ENCODE assay signal across 22 cellular contexts in the genomic region with DNA sequence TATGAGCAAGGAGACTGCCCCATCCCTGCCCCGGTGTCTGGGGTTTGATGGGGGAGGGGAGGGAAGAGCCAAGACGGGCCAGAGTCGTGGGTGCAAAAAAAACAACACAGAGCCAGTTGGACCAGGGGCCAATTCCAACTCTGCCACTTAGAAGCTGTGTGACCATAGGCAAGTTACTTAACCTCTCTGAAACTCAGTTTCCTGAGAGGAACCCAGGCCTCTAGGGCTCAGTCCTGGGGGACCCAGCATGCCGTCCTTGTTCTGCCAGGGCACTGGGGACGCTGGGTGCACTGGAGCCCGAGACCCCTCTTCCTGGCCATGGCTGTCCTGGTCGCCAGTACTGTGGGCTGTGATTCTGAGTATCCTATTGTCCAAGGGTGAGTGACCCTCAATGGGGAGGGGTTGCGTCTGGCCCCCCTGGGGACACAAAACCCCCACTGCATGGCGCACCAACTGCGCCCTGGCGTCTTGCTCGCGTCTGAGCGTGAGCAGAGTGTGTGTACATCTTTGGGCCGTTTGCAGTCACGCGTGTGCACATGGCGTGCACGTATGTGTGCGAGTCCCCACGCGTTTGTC. TPM values are rescaled to one million over a fixed set of nuclear protein-coding genes. Genes with fewer than 3 reads are reported as not detected.
A peak's percentile ranks its signal among the peaks of the same experiment; 100 is the strongest.
DNase-seq lines count a peak whose midpoint lies in the region; ATAC-seq, FAIRE-seq and TF ChIP-seq lines count a peak whose summit lies in the region.
"Had no signal": no experiment of that assay in that cellular context is flagged by ENCODE, and none has a peak within 500 bp of the region (broad histone marks: within the 10 kb centered on the region; RNA-seq: fewer than 3 reads in every experiment).

No MANE protein-coding gene starts in this region.

- no TSS peak for BruUV-seq in K562 (replicated peaks; lab: Mats Ljungman, UMichigan)

- H3K36me3 ChIP-seq in K562 (ENCODE audit: control insufficient read depth, insufficient read depth, low read length), result no peaks in the 10 kb centered on the region
- H3K36me3 ChIP-seq: esophagus squamous epithelium, Peyer's patch, spleen, tibial artery had no signal

- POLR2A ChIA-PET in K562 (lab: Yijun Ruan, JAX), result no interaction called here

- H3K27ac ChIP-seq in H9 (ENCODE audit: insufficient read length, low read depth, low read length), result no peak overlapping the region
- no peak overlapping the region for H3K27ac ChIP-seq in K562 (ENCODE audit: extremely low read depth, low read depth, low read length)
- H3K27ac ChIP-seq: body of pancreas, Peyer's patch, tibial artery had no signal

- H3K4me3 ChIP-seq in K562, result no peak overlapping the region
- H3K4me3 ChIP-seq: body of pancreas, tibial artery had no signal

- ATAC-seq in K562 (no peak), left lobe of liver (peak; percentile 12), sciatic nerve (peak; percentile 36)

- no peak overlapping the region for H2BK20ac ChIP-seq in H9 (ENCODE audit: low read depth, low read length, poor library complexity, severe bottlenecking)

- H4K5ac ChIP-seq in H9 (ENCODE audit: insufficient read length, low read depth, low read length), result no peak overlapping the region

- no peak for TF ChIP-seq EP300 in K562 (IDR thresholded peaks at IDR 0.05; ENCODE audit: low read length)

- no peak overlapping the region for H3K14ac ChIP-seq in H9 (ENCODE audit: insufficient read depth, low read length)

- no peak overlapping the region for H3T11ph ChIP-seq in H9 (ENCODE audit: low read length)

- H2BK120ac ChIP-seq in H9 (ENCODE audit: low read depth, low read length, poor library complexity, severe bottlenecking), result no peak overlapping the region

- no peak overlapping the region for H2AFZ ChIP-seq in H9 (ENCODE audit: low read length)
- H2AFZ ChIP-seq in K562 (ENCODE audit: low read depth, low read length), result no peak overlapping the region

- WGBS in H9 (ENCODE audit: extremely low coverage, insufficient read length, low lambda C conversion rate), result no CpG with 5 or more reads among the region's 22 CpGs
- WGBS in K562 (ENCODE audit: insufficient coverage, low coverage, missing lambda C conversion rate), result 13% methylated on average over 16 of the region's 22 CpGs

- no peaks in the 10 kb centered on the region for H3K9me1 ChIP-seq in K562 (ENCODE audit: control insufficient read depth, insufficient read depth, low read length)

- no peak overlapping the region for H3K56ac ChIP-seq in H9 (ENCODE audit: insufficient read length, low read depth, low read length)

- H3K79me1 ChIP-seq in H9 (ENCODE audit: insufficient read depth, low read depth, low read length, poor library complexity, severe bottlenecking), result no peaks in the 10 kb centered on the region

- no peak for TF ChIP-seq POLR2A in K562 (conservative IDR thresholded peaks at IDR 0.05)

- no peak overlapping the region for H2BK15ac ChIP-seq in H9 (ENCODE audit: low read depth, low read length)

- H3K23me2 ChIP-seq in H9 (ENCODE audit: insufficient read length, low read depth, low read length, poor library complexity, severe bottlenecking), result peaks cover 19% of the 10 kb centered on the region

- H3K4ac ChIP-seq in H9 (ENCODE audit: low read depth, low read length), result no peak overlapping the region

- H3K18ac ChIP-seq in H9 (ENCODE audit: insufficient read length, low read depth, low read length), result no peak overlapping the region

- H3K27me3 Mint-ChIP-seq in H9 (ENCODE audit: low read depth), result peaks cover 93% of the 10 kb centered on the region

- no peaks in the 10 kb centered on the region for H3K9me3 ChIP-seq in H9 (ENCODE audit: control insufficient read depth, low read depth, low read length)
- no peaks in the 10 kb centered on the region for H3K9me3 ChIP-seq in K562 (replicated peaks; ENCODE audit: control insufficient read depth, insufficient read depth, low read depth, low read length)
- H3K9me3 ChIP-seq: body of pancreas had no signal

- H4K91ac ChIP-seq in H9 (ENCODE audit: insufficient read length, low read depth, low read length), result no peak overlapping the region

- TF ChIP-seq RAD21 in K562 (CRISPR knock-in tag; conservative IDR thresholded peaks at IDR 0.05 in 1 of 2, IDR thresholded peaks at IDR 0.05 in 1 of 2), result no peak

- DNase-seq in H9, result no peak
- DNase-seq in K562 (ENCODE audit: extremely low read depth in 1 of 4, low spot score in 3 of 4), result no peak
- DNase-seq in left lobe of liver (ENCODE audit: low spot score), result no peak
- DNase-seq in sciatic nerve (ENCODE audit: low spot score), result no peak
- no peak for DNase-seq in NCI-H345 (lab: John Stamatoyannopoulos, UW)
- DNase-seq in ecto neural progenitor cell (ENCODE audit: low spot score), result no peak
- no peak for DNase-seq in NCI-H2029 treated with DMSO at 0.1 percent for 48 hours (lab: John Stamatoyannopoulos, UW)
- DNase-seq: activated CD4-positive, alpha-beta T cell treated with anti-CD3 and anti-CD28 coated beads, Interleukin-2, amount 50 U/mL, for 4 hours; activated naive CD4-positive, alpha-beta T cell treated with Interleukin-2 at 50 U/mL for 16 hours; esophagus squamous epithelium; Kasumi-1; NCI-H1105; NCI-H774; Peyer's patch had no signal

- in situ Hi-C loops in K562 (cut with MboI), result no loop called here

- H3K4me3 Mint-ChIP-seq in H9, result peak overlapping the region; percentile 41 to 80

- H3K36me3 Mint-ChIP-seq in H9 (ENCODE audit: insufficient read depth in 1 of 3, low read depth in 3 of 3), result no peaks in the 10 kb centered on the region; a peak in 1 of 7 replicates

- FAIRE-seq in K562 (lab: Jason Lieb, UNC), result no peak
- FAIRE-seq: H54 had no signal

- H3K23ac ChIP-seq in H9 (ENCODE audit: insufficient read length, low read depth, low read length), result no peak overlapping the region

- H3K27me3 ChIP-seq in H9 (ENCODE audit: insufficient read depth, low read length), result peaks cover 14% of the 10 kb centered on the region; the same call in 1 of the 2 replicates
- H3K27me3 ChIP-seq in K562 (ENCODE audit: control insufficient read depth in 2 of 2, insufficient read depth in 2 of 2, low read length in 2 of 2), result peaks cover 0 to 25% of the 10 kb centered on the region in 2 experiments; a peak in 3 of 5 replicates

- H2AK5ac ChIP-seq in H9 (ENCODE audit: insufficient read length, low read length), result no peak overlapping the region

- peaks cover 15 to 26% of the 10 kb centered on the region in 2 experiments for H3K4me1 Mint-ChIP-seq in H9

- H4K8ac ChIP-seq in H9 (replicated peaks; ENCODE audit: insufficient read length, low read depth, low read length), result no peak overlapping the region

- CTCF ChIA-PET in K562 (lab: Yijun Ruan, JAX; ENCODE audit: low intra/inter-chr PET ratio), result no interaction called here

- no peak overlapping the region for H3K9ac ChIP-seq in H9 (ENCODE audit: extremely low read depth, insufficient read length, low read length)
- H3K9ac ChIP-seq in K562 (ENCODE audit: insufficient read depth in 1 of 2, low read depth in 2 of 2, low read length in 2 of 2), result no peak overlapping the region

- H2BK12ac ChIP-seq in H9 (ENCODE audit: insufficient read length, low read depth, low read length), result no peak overlapping the region

- no peaks in the 10 kb centered on the region for H4K20me1 ChIP-seq in H9 (ENCODE audit: control insufficient read depth, insufficient read depth, insufficient read length)
- no peaks in the 10 kb centered on the region for H4K20me1 ChIP-seq in K562 (replicated peaks; ENCODE audit: control insufficient read depth, insufficient read depth, low read length)

- no peak overlapping the region for H3K27ac Mint-ChIP-seq in H9
- H3K27ac Mint-ChIP-seq: progenitor cell of endocrine pancreas had no signal

- TF ChIP-seq CTCF in H9 (conservative IDR thresholded peaks at IDR 0.05) (no peak), K562 (IDR thresholded peaks at IDR 0.05 in 2 of 3, conservative IDR thresholded peaks at IDR 0.05 in 1 of 3; ENCODE audit: insufficient read depth in 2 of 3, low read depth in 1 of 3, low read length in 3 of 3) (no peak)

- H3K79me2 ChIP-seq in H9 (ENCODE audit: insufficient read depth, low read length), result no peaks in the 10 kb centered on the region
- no peaks in the 10 kb centered on the region for H3K79me2 ChIP-seq in K562 (ENCODE audit: control insufficient read depth, insufficient read depth, low read length)

- H3K4me2 ChIP-seq in H9 (ENCODE audit: insufficient read depth, insufficient read length, low read length) (peak overlapping the region; percentile 72), K562 (ENCODE audit: insufficient read depth, low read length) (no peak overlapping the region)

- H3K9me3 Mint-ChIP-seq in H9, result peaks cover 3 to 6% of the 10 kb centered on the region in 2 experiments; a peak in 3 of 5 replicates

- no peak overlapping the region for H2BK5ac ChIP-seq in H9 (ENCODE audit: insufficient read length, low read length)

- intact Hi-C loops in K562 (cut with micrococcal nuclease) (no loop called here), sciatic nerve (cut with DNase I) (no loop called here)

- H3K4me1 ChIP-seq in H9 (ENCODE audit: insufficient read depth, low read length) (no peaks in the 10 kb centered on the region; the same call in 1 of the 2 replicates), K562 (replicated peaks in 1 of 2; ENCODE audit: control insufficient read depth in 2 of 2, insufficient read depth in 2 of 2, low read length in 2 of 2) (peaks cover 0 to 16% of the 10 kb centered on the region in 2 experiments; a peak in 2 of 5 replicates)

RNA-seq across cellular contexts. Expression of a gene that starts 24.6 kb away (rescaled TPM):
- total RNA-seq in H9 (2021) (not detected in 2 replicates), K562 (2014; rRNA removed) (not detected in 2 replicates), K562 (2014; rRNA removed; fragmentation: Illumina TruSeq; extraction: Trizol) (not detected in 2 replicates), K562 (2015; rRNA removed; fragmentation: Illumina TruSeq; extraction: Trizol) (not detected in 2 replicates), K562 (2021) (0.27 TPM in 1 of 2 replicates, not detected in the other), left lobe of liver (13.2 TPM), sciatic nerve (not detected)
- 0.37 and 0.69 TPM in 2 replicates for total RNA-seq in K562 (2011; cell fraction: chromatin; rRNA removed; ENCODE audit: low replicate concordance)
- 0.53 and 0.83 TPM in 2 replicates for total RNA-seq in K562 (2011; cell fraction: nucleolus; rRNA removed)
- 0.23 TPM in 1 of 2 replicates, not detected in the other for total RNA-seq in K562 (2011; cell fraction: nucleoplasm; rRNA removed)
- polyA plus RNA-seq in K562 (2011; rRNA removed) (0.18 and 0.62 TPM in 2 replicates), K562 (2014; fragmentation: Illumina TruSeq; extraction: Trizol) (not detected in 2 replicates), K562 (2014; fragmentation: Nextera tagmentation; extraction: Ambion mirVana) (under 1 TPM in 1 of 2 experiments, not detected in 1; 0.08 TPM), K562 (2014; rRNA removed) (not detected in 2 replicates)
- polyA plus RNA-seq in K562 (2011; cell fraction: cytosol; rRNA removed), result 0.19 and 0.32 TPM in 2 replicates
- 2.4 and 4.7 TPM in 2 replicates for polyA plus RNA-seq in K562 (2011; cell fraction: nucleus; rRNA removed)
- 0.05 and 0.58 TPM in 2 replicates for polyA plus RNA-seq in K562 (2012)
- polyA minus RNA-seq in K562 (2011; rRNA and poly(A)+ RNA removed), result 0.27 TPM in 1 of 2 replicates, not detected in the other
- not detected in 2 replicates for polyA minus RNA-seq in K562 (2011; cell fraction: cytosol; rRNA and poly(A)+ RNA removed)
- not detected in 2 replicates for polyA minus RNA-seq in K562 (2011; cell fraction: nucleus; rRNA and poly(A)+ RNA removed)
- total RNA-seq: body of pancreas, esophagus squamous epithelium, kidney epithelial cell, Peyer's patch had no signal
- polyA plus RNA-seq: BJ had no signal

RNA-seq across cellular contexts. Expression of a gene that starts 40.4 kb away (rescaled TPM):
- total RNA-seq in H9 (2021), result not detected in 2 replicates
- not detected in 2 replicates for total RNA-seq in K562 (2011; cell fraction: chromatin; rRNA removed; ENCODE audit: low replicate concordance)
- total RNA-seq in K562 (2011; cell fraction: nucleolus; rRNA removed), result not detected in 2 replicates
- not detected in 2 replicates for total RNA-seq in K562 (2011; cell fraction: nucleoplasm; rRNA removed)
- not detected in 2 replicates for total RNA-seq in K562 (2014; rRNA removed)
- total RNA-seq in K562 (2014; rRNA removed; fragmentation: Illumina TruSeq; extraction: Trizol), result not detected in 2 replicates
- not detected in 2 replicates for total RNA-seq in K562 (2015; rRNA removed; fragmentation: Illumina TruSeq; extraction: Trizol)
- total RNA-seq in K562 (2021), result not detected in 2 replicates
- 0.01 TPM in 2 replicates for polyA plus RNA-seq in K562 (2011; rRNA removed)
- polyA plus RNA-seq in K562 (2011; cell fraction: cytosol; rRNA removed), result 0.01 and 0.04 TPM in 2 replicates
- polyA plus RNA-seq in K562 (2011; cell fraction: nucleus; rRNA removed), result not detected in 2 replicates
- polyA plus RNA-seq in K562 (2012), result 0.04 TPM in 1 of 2 replicates, not detected in the other
- not detected in 2 replicates for polyA plus RNA-seq in K562 (2014; fragmentation: Illumina TruSeq; extraction: Trizol)
- polyA plus RNA-seq in K562 (2014; fragmentation: Nextera tagmentation; extraction: Ambion mirVana), result not detected
- polyA plus RNA-seq in K562 (2014; rRNA removed), result not detected in 2 replicates
- not detected in 2 replicates for polyA minus RNA-seq in K562 (2011; rRNA and poly(A)+ RNA removed)
- not detected in 2 replicates for polyA minus RNA-seq in K562 (2011; cell fraction: cytosol; rRNA and poly(A)+ RNA removed)
- not detected in 2 replicates for polyA minus RNA-seq in K562 (2011; cell fraction: nucleus; rRNA and poly(A)+ RNA removed)
- 1.2 TPM for total RNA-seq in left lobe of liver
- total RNA-seq in sciatic nerve, result 20.1 TPM
- total RNA-seq: dermis blood vessel endothelial cell, progenitor cell of endocrine pancreas had no signal
- polyA plus RNA-seq: BJ had no signal

RNA-seq across cellular contexts. Expression of a gene that starts 42.3 kb away (rescaled TPM):
- total RNA-seq in H9 (2021) (7.1 and 7.8 TPM in 2 replicates), K562 (2014; rRNA removed) (1.0 and 1.1 TPM in 2 replicates), K562 (2014; rRNA removed; fragmentation: Illumina TruSeq; extraction: Trizol) (0.13 and 0.76 TPM in 2 replicates), K562 (2015; rRNA removed; fragmentation: Illumina TruSeq; extraction: Trizol) (0.53 and 0.69 TPM in 2 replicates), K562 (2021) (1.8 and 1.9 TPM in 2 replicates), left lobe of liver (4.8 TPM), sciatic nerve (14.2 TPM)
- total RNA-seq in K562 (2011; cell fraction: chromatin; rRNA removed; ENCODE audit: low replicate concordance), result 2.9 and 11.6 TPM in 2 replicates
- total RNA-seq in K562 (2011; cell fraction: nucleolus; rRNA removed), result 6.2 and 7.6 TPM in 2 replicates
- total RNA-seq in K562 (2011; cell fraction: nucleoplasm; rRNA removed), result 3.4 and 4.6 TPM in 2 replicates
- polyA plus RNA-seq in K562 (2011; rRNA removed) (1.4 and 2.8 TPM in 2 replicates), K562 (2014; fragmentation: Illumina TruSeq; extraction: Trizol) (1.5 TPM in 2 replicates), K562 (2014; fragmentation: Nextera tagmentation; extraction: Ambion mirVana) (not detected), K562 (2014; rRNA removed) (1.00 and 1.2 TPM in 2 replicates)
- polyA plus RNA-seq in K562 (2011; cell fraction: cytosol; rRNA removed), result 2.5 and 3.6 TPM in 2 replicates
- 4.8 and 5.7 TPM in 2 replicates for polyA plus RNA-seq in K562 (2011; cell fraction: nucleus; rRNA removed)
- 1.2 and 5.4 TPM in 2 replicates for polyA plus RNA-seq in K562 (2012)
- polyA minus RNA-seq in K562 (2011; rRNA and poly(A)+ RNA removed), result 2.9 and 3.4 TPM in 2 replicates
- 3.0 and 3.9 TPM in 2 replicates for polyA minus RNA-seq in K562 (2011; cell fraction: cytosol; rRNA and poly(A)+ RNA removed)
- polyA minus RNA-seq in K562 (2011; cell fraction: nucleus; rRNA and poly(A)+ RNA removed), result 3.5 and 5.4 TPM in 2 replicates

RNA-seq across cellular contexts. Expression of a gene that starts 55.8 kb away (rescaled TPM):
- total RNA-seq in H9 (2021) (0.26 TPM in 1 of 2 replicates, not detected in the other), K562 (2014; rRNA removed) (not detected in 2 replicates), K562 (2014; rRNA removed; fragmentation: Illumina TruSeq; extraction: Trizol) (not detected in 2 replicates), K562 (2015; rRNA removed; fragmentation: Illumina TruSeq; extraction: Trizol) (not detected in 2 replicates), K562 (2021) (not detected in 2 replicates), left lobe of liver (34.3 TPM), sciatic nerve (2.8 TPM)
- not detected in 2 replicates for total RNA-seq in K562 (2011; cell fraction: chromatin; rRNA removed; ENCODE audit: low replicate concordance)
- not detected in 2 replicates for total RNA-seq in K562 (2011; cell fraction: nucleolus; rRNA removed)
- total RNA-seq in K562 (2011; cell fraction: nucleoplasm; rRNA removed), result not detected in 2 replicates
- polyA plus RNA-seq in K562 (2011; rRNA removed) (not detected in 2 replicates), K562 (2014; fragmentation: Illumina TruSeq; extraction: Trizol) (not detected in 2 replicates), K562 (2014; fragmentation: Nextera tagmentation; extraction: Ambion mirVana) (not detected), K562 (2014; rRNA removed) (not detected in 2 replicates)
- not detected in 2 replicates for polyA plus RNA-seq in K562 (2011; cell fraction: cytosol; rRNA removed)
- polyA plus RNA-seq in K562 (2011; cell fraction: nucleus; rRNA removed), result not detected in 2 replicates
- not detected in 2 replicates for polyA plus RNA-seq in K562 (2012)
- not detected in 2 replicates for polyA minus RNA-seq in K562 (2011; rRNA and poly(A)+ RNA removed)
- not detected in 2 replicates for polyA minus RNA-seq in K562 (2011; cell fraction: cytosol; rRNA and poly(A)+ RNA removed)
- not detected in 2 replicates for polyA minus RNA-seq in K562 (2011; cell fraction: nucleus; rRNA and poly(A)+ RNA removed)
- total RNA-seq: dermis blood vessel endothelial cell, kidney epithelial cell, progenitor cell of endocrine pancreas had no signal
- polyA plus RNA-seq: BJ had no signal
